8 cellular contexts compared by ENCODE assay signal in genomic region chr10:35336921-35337741, GRCh38. TPM values are rescaled to one million over a fixed set of nuclear protein-coding genes. Genes with fewer than 3 reads are reported as not detected.
DNase-seq lines count a peak whose midpoint lies in the region; ATAC-seq and TF ChIP-seq lines count a peak whose summit lies in the region.

No MANE protein-coding gene starts in this region.

- H3K9ac ChIP-seq in OCI-LY3 (ENCODE audit: low read length): peak overlapping the region; percentile 62

- H3K4me3 ChIP-seq in GM06990 (replicated peaks; ENCODE audit: low read depth, low read length) (peak overlapping the region; percentile 91), OCI-LY3 (ENCODE audit: low read length) (peak overlapping the region; percentile 97), heart left ventricle (peak overlapping the region; percentile 64 to 99 (median 92))

- H3K79me2 ChIP-seq in OCI-LY3 (ENCODE audit: low read length): peaks cover 56% of the 10 kb centered on the region

- peaks cover 49% of the 10 kb centered on the region for H3K4me1 ChIP-seq in OCI-LY3 (ENCODE audit: low read length)
- peaks cover 20 to 79% (median 72%) of the 10 kb centered on the region in 12 donors for H3K4me1 ChIP-seq in heart left ventricle

- H3K27ac Mint-ChIP-seq in HFFc6: peak overlapping the region; percentile 72
- H3K27ac Mint-ChIP-seq in activated naive CD4-positive, alpha-beta T cell treated with anti-CD3 and anti-CD28 coated beads, Interleukin-2, amount 50 U/mL, for 24 hours: peak overlapping the region; percentile 79

- intact Hi-C loops in heart left ventricle (cut with DNase I): loop anchor here (2.0 to 10.0 kb wide), 11 partner anchors 32 to 228 kb away; no protein-coding TSS in a partner anchor
- intact Hi-C loops in posterior vena cava (cut with DNase I): loop anchor here in 1 of 2 donors (10.0 kb wide), 1 partner anchor 228 kb away; no protein-coding TSS in a partner anchor

- no peak overlapping the region for H2AFZ ChIP-seq in OCI-LY3 (ENCODE audit: low read depth, low read length)

- no peaks in the 10 kb centered on the region for H3K9me3 Mint-ChIP-seq in HFFc6
- no peaks in the 10 kb centered on the region for H3K9me3 Mint-ChIP-seq in activated naive CD4-positive, alpha-beta T cell treated with anti-CD3 and anti-CD28 coated beads, Interleukin-2, amount 50 U/mL, for 24 hours

- peak overlapping the region; percentile 89 for H3K4me2 ChIP-seq in OCI-LY3 (ENCODE audit: low read length)

- peaks cover 27% of the 10 kb centered on the region for H3K36me3 Mint-ChIP-seq in HFFc6 (ENCODE audit: low read depth)
- H3K36me3 Mint-ChIP-seq in activated naive CD4-positive, alpha-beta T cell treated with anti-CD3 and anti-CD28 coated beads, Interleukin-2, amount 50 U/mL, for 24 hours: peaks cover 8% of the 10 kb centered on the region

- peaks cover 77% of the 10 kb centered on the region for H3K4me1 Mint-ChIP-seq in HFFc6 (ENCODE audit: low read depth)
- peaks cover 77% of the 10 kb centered on the region for H3K4me1 Mint-ChIP-seq in activated naive CD4-positive, alpha-beta T cell treated with anti-CD3 and anti-CD28 coated beads, Interleukin-2, amount 50 U/mL, for 24 hours

- no peak for TF ChIP-seq CTCF in GM06990 (IDR thresholded peaks at IDR 0.05; ENCODE audit: insufficient read depth, low read length, poor library complexity, severe bottlenecking)
- no peak for TF ChIP-seq CTCF in HFFc6 (IDR thresholded peaks at IDR 0.05)
- TF ChIP-seq CTCF in OCI-LY3 (IDR thresholded peaks at IDR 0.05; ENCODE audit: low read depth, low read length): no peak
- no peak for TF ChIP-seq CTCF in heart left ventricle (IDR thresholded peaks at IDR 0.05)

- H3K27ac ChIP-seq in OCI-LY3 (ENCODE audit: low read length) (no peak overlapping the region), heart left ventricle (peak overlapping the region; percentile 60 to 94 (median 80))

- H3K27me3 ChIP-seq in GM06990 (replicated peaks; ENCODE audit: control insufficient read depth, insufficient read depth, low read length) (no peaks in the 10 kb centered on the region), OCI-LY3 (ENCODE audit: low read depth, low read length) (peaks cover 9% of the 10 kb centered on the region), heart left ventricle (no peaks in the 10 kb centered on the region)

- H3K27me3 Mint-ChIP-seq in HFFc6 (ENCODE audit: insufficient read depth): no peaks in the 10 kb centered on the region
- no peaks in the 10 kb centered on the region for H3K27me3 Mint-ChIP-seq in activated naive CD4-positive, alpha-beta T cell treated with anti-CD3 and anti-CD28 coated beads, Interleukin-2, amount 50 U/mL, for 24 hours

- peaks cover 47% of the 10 kb centered on the region for H4K20me1 ChIP-seq in OCI-LY3 (ENCODE audit: insufficient read depth, low read length)

- DNase-seq in GM06990 (ENCODE audit: extremely low read depth, insufficient read length): peak; percentile 55
- DNase-seq in HFFc6: peak; percentile 31
- DNase-seq in heart left ventricle: peak; percentile 43 to 75 (median 45)
- DNase-seq in posterior vena cava (ENCODE audit: low spot score): peak; percentile 82
- DNase-seq in GM19240 (ENCODE audit: insufficient read length, low spot score): no peak
- no peak for DNase-seq in NCI-H1048 (lab: John Stamatoyannopoulos, UW)

- no peak for TF ChIP-seq POLR2A in heart left ventricle (IDR thresholded peaks at IDR 0.05)

- WGBS in heart left ventricle, 4 donors: 0 to 1% (median 1%) methylated on average over 32 to 86 of the region's 86 CpGs

- peak; percentile 17 to 48 (median 22) for ATAC-seq in heart left ventricle

- H3K9me3 ChIP-seq in OCI-LY3 (ENCODE audit: insufficient read depth, low read length) (no peaks in the 10 kb centered on the region), heart left ventricle (no peaks in the 10 kb centered on the region)

- H3K4me3 Mint-ChIP-seq in HFFc6: peak overlapping the region; percentile 96
- peak overlapping the region; percentile 91 for H3K4me3 Mint-ChIP-seq in activated naive CD4-positive, alpha-beta T cell treated with anti-CD3 and anti-CD28 coated beads, Interleukin-2, amount 50 U/mL, for 24 hours

- peaks cover 1% of the 10 kb centered on the region; the same call in 1 of the 2 replicates for H3K36me3 ChIP-seq in GM06990 (ENCODE audit: control insufficient read depth, insufficient read depth, low read length)
- no peaks in the 10 kb centered on the region for H3K36me3 ChIP-seq in OCI-LY3 (replicated peaks; ENCODE audit: low read depth, low read length)
- no peaks in the 10 kb centered on the region for H3K36me3 ChIP-seq in heart left ventricle

RNA-seq across cellular contexts. Expression of gene CCNY, which starts 0.8 kb away (rescaled TPM):
- total RNA-seq in HFFc6 (2021; fragmentation: NEBNext Ultra II Directional; extraction: Animal tissue kit (Norgen Biotek cat#: 25700)): 10 to 100 TPM; 60.0 to 76.6 (median 69.9) TPM
- 100 to 1,000 TPM in 1 of 9 donors, 10 to 100 TPM in 8; 39.7 to 106 (median 81.6) TPM for total RNA-seq in heart left ventricle
- polyA plus RNA-seq in heart left ventricle: 10 to 100 TPM; 26.4 to 38.6 TPM
- total RNA-seq in posterior vena cava: 10 to 100 TPM; 65.8 to 66.4 TPM

Comparison
In these comparisons a context has a peak if more than half of its experiments do, and no peak if none do; other contexts are left out.
1. DNase-seq: peak in GM06990 (single experiment), HFFc6 (single experiment), heart left ventricle (5 of 5) and posterior vena cava (single experiment); none in GM19240 (single experiment) and NCI-H1048 (single experiment).
2. Peak in every context shown above with its lines, with median percentiles within 50 percentile points of each other: H3K4me3 ChIP-seq.